In the genomic region with DNA sequence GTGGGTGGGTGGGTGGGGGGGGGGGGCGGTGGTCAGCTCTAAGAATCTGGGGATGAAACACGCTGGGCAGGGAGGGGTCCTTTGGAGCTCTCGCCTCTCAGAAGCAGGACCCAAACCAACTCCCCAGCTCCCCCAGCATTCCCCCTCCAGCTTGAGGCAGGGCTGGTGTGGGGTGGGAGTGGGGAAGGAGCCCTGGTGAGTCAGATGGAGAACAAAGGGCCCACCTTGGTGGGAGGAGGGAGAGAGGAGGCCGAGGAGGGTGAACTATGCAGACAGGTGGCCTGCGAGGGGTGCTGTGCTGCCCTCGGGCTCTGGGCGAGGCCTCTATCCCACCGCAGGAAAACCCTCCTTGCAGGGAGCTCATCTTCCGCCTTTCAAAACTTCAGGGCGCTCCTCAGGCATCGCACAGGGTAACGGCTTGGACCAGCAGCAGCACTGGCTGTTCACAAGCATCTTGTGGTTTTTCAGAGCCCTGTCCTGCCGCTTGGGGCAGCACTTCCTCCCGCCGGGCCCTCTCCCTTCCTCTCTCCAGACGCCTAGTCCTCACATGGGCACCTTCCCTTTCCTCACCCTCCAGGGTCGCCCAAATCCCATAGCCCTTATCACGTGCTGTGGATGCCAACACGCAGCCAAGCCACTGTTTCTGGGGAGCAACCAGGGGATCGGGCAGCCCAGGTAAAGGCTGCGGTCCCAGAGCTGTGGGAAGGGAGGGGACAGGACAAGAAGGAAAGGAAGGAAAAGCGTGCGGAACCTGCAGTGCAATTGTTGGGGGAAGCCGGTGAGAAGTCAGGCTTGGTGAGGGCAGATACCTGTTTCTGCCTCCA, we compare ENCODE assay signal across 8 cellular contexts.
DNase-seq lines count a peak whose midpoint lies in the region; ATAC-seq lines count a peak whose summit lies in the region.

No MANE protein-coding gene starts in this region.

- no peaks in the 10 kb centered on the region for H3K36me3 Mint-ChIP-seq in stimulated activated effector memory CD8-positive, alpha-beta T cell treated with anti-CD3 and anti-CD28 coated beads, Interleukin-12 subunit alpha, Interleukin-12 subunit beta, amount 100 ng/mL, for 72 hours

- peak overlapping the region; percentile 91 for H3K4me3 Mint-ChIP-seq in stimulated activated effector memory CD8-positive, alpha-beta T cell treated with anti-CD3 and anti-CD28 coated beads, Interleukin-12 subunit alpha, Interleukin-12 subunit beta, amount 100 ng/mL, for 72 hours

- peaks cover 23% of the 10 kb centered on the region for H3K4me1 Mint-ChIP-seq in stimulated activated effector memory CD8-positive, alpha-beta T cell treated with anti-CD3 and anti-CD28 coated beads, Interleukin-12 subunit alpha, Interleukin-12 subunit beta, amount 100 ng/mL, for 72 hours

- ATAC-seq in GM19023 (IDR thresholded peaks at IDR 0.05; ENCODE audit: unreplicated experiment) (peak; percentile 61), HG03378 (IDR thresholded peaks at IDR 0.05; ENCODE audit: unreplicated experiment) (peak; percentile 76)
- ATAC-seq in stimulated activated effector memory CD8-positive, alpha-beta T cell treated with anti-CD3 and anti-CD28 coated beads, Interleukin-12 subunit alpha, Interleukin-12 subunit beta, amount 100 ng/mL, for 72 hours, result peak; percentile 72

- H3K9me3 Mint-ChIP-seq in stimulated activated effector memory CD8-positive, alpha-beta T cell treated with anti-CD3 and anti-CD28 coated beads, Interleukin-12 subunit alpha, Interleukin-12 subunit beta, amount 100 ng/mL, for 72 hours, result no peaks in the 10 kb centered on the region

- DNase-seq in AML-193 (lab: John Stamatoyannopoulos, UW), result peak; percentile 83 to 90
- DNase-seq in NCI-H748 treated with DMSO at 0.1 percent for 48 hours (lab: John Stamatoyannopoulos, UW), result peak; percentile 37
- peak; percentile 79 for DNase-seq in activated CD8-positive, alpha-beta memory T cell treated with anti-CD3 and anti-CD28 coated beads for 24 hours
- DNase-seq in epidermal melanocyte (ENCODE audit: insufficient read length, low spot score), result peak; percentile 60
- DNase-seq in middle frontal gyrus (ENCODE audit: extremely low spot score, low spot score), result peak; percentile 34
- DNase-seq in stimulated activated effector memory CD8-positive, alpha-beta T cell treated with anti-CD3 and anti-CD28 coated beads, Interleukin-12 subunit alpha, Interleukin-12 subunit beta, amount 100 ng/mL, for 72 hours (ENCODE audit: low spot score in 2 of 2), result peak; percentile 32 to 76

- peak overlapping the region; percentile 12 for H3K27ac Mint-ChIP-seq in stimulated activated effector memory CD8-positive, alpha-beta T cell treated with anti-CD3 and anti-CD28 coated beads, Interleukin-12 subunit alpha, Interleukin-12 subunit beta, amount 100 ng/mL, for 72 hours

Comparison
In these comparisons a context has a peak if more than half of its experiments do, and no peak if none do; other contexts are left out.
1. Peak in every context shown above with its lines: DNase-seq and ATAC-seq.
2. DNase-seq: peak in every context shown above with its lines; median percentile 86 in AML-193; 79 in activated CD8-positive, alpha-beta memory T cell treated with anti-CD3 and anti-CD28 coated beads for 24 hours; 60 in epidermal melanocyte; 54 in stimulated activated effector memory CD8-positive, alpha-beta T cell treated with anti-CD3 and anti-CD28 coated beads, Interleukin-12 subunit alpha, Interleukin-12 subunit beta, amount 100 ng/mL, for 72 hours; 37 in NCI-H748 treated with DMSO at 0.1 percent for 48 hours; 34 in middle frontal gyrus.